11 cellular contexts compared by ENCODE assay signal in genomic region chr15:96322401-96323249, GRCh38. TPM values are rescaled to one million over a fixed set of nuclear protein-coding genes. Genes with fewer than 3 reads are reported as not detected.
DNase-seq lines count a peak whose midpoint lies in the region; ATAC-seq and TF ChIP-seq lines count a peak whose summit lies in the region.
"Had no signal": no experiment of that assay in that cellular context is flagged by ENCODE, and none has a peak within 500 bp of the region (broad histone marks: within the 10 kb centered on the region; RNA-seq: fewer than 3 reads in every experiment).

No MANE protein-coding gene starts in this region.

- CTCF ChIA-PET in activated CD4-positive, alpha-beta memory T cell treated with anti-CD3 and anti-CD28 coated beads for 36 hours (lab: Charles Lee): no interaction called here

- H3K4me3 ChIP-seq in effector memory CD4-positive, alpha-beta T cell (ENCODE audit: insufficient read depth, low read depth, low read length, poor library complexity, severe bottlenecking): no peak overlapping the region

- H3K27me3 ChIP-seq in layer of hippocampus (ENCODE audit: control insufficient read depth, insufficient read depth, low read length): peaks cover 30% of the 10 kb centered on the region
- peaks cover 32% of the 10 kb centered on the region for H3K27me3 ChIP-seq in effector memory CD4-positive, alpha-beta T cell (replicated peaks; ENCODE audit: control insufficient read depth, insufficient read depth, low read length, poor library complexity, severe bottlenecking)

- no peak for ATAC-seq in stimulated activated naive B cell treated with anti-CD40 and anti-IgM and Interleukin-4, amounts not matched to agents 10 μg/mL and 1 μg/mL and 100 μg/mL, for 72 hours (replicated peaks)
- ATAC-seq in HG02642 (IDR thresholded peaks at IDR 0.05; ENCODE audit: poor library complexity, unreplicated experiment): no peak
- ATAC-seq: effector memory CD8-positive, alpha-beta T cell had no signal

- no peaks in the 10 kb centered on the region for H3K9me3 ChIP-seq in effector memory CD4-positive, alpha-beta T cell (ENCODE audit: control insufficient read depth, low read length)

- no peak for DNase-seq in HFFc6
- DNase-seq in stimulated activated naive B cell treated with anti-CD40 and anti-IgM and Interleukin-4, amounts not matched to agents 10 μg/mL and 1 μg/mL and 100 μg/mL, for 72 hours: no peak
- no peak for DNase-seq in stimulated activated CD4-positive, alpha-beta T cell treated with anti-CD3 and anti-CD28 coated beads, Interleukin-4, amount 100 ng/mL, for 24 hours
- no peak for DNase-seq in activated CD4-positive, alpha-beta memory T cell treated with anti-CD3 and anti-CD28 coated beads for 36 hours
- DNase-seq in effector memory CD4-positive, alpha-beta T cell: no peak
- DNase-seq: activated CD4-positive, alpha-beta T cell treated with anti-CD3 and anti-CD28 coated beads for 1 hour; effector memory CD8-positive, alpha-beta T cell; NCI-H2171 treated with DMSO at 0.1 percent for 48 hours had no signal

- peaks cover 6% of the 10 kb centered on the region; the same call in 1 of the 2 replicates for H3K36me3 Mint-ChIP-seq in HFFc6 (ENCODE audit: low read depth)
- H3K36me3 Mint-ChIP-seq in stimulated activated naive B cell treated with anti-CD40 and anti-IgM and Interleukin-4, amounts not matched to agents 10 μg/mL and 1 μg/mL and 100 μg/mL, for 72 hours: peaks cover 0 to 2% of the 10 kb centered on the region in 2 donors
- H3K36me3 Mint-ChIP-seq in activated CD4-positive, alpha-beta memory T cell treated with anti-CD3 and anti-CD28 coated beads for 36 hours: no peaks in the 10 kb centered on the region

- no peak for TF ChIP-seq CTCF in HFFc6 (IDR thresholded peaks at IDR 0.05)

- no peaks in the 10 kb centered on the region for H3K4me1 ChIP-seq in effector memory CD4-positive, alpha-beta T cell (ENCODE audit: control insufficient read depth, insufficient read depth, low read length, poor library complexity, severe bottlenecking)

- peak overlapping the region; percentile 93 for H3K27ac Mint-ChIP-seq in HFFc6
- peak overlapping the region; percentile 81 for H3K27ac Mint-ChIP-seq in stimulated activated naive B cell treated with anti-CD40 and anti-IgM and Interleukin-4, amounts not matched to agents 10 μg/mL and 1 μg/mL and 100 μg/mL, for 72 hours
- no peak overlapping the region for H3K27ac Mint-ChIP-seq in activated CD4-positive, alpha-beta memory T cell treated with anti-CD3 and anti-CD28 coated beads for 36 hours
- H3K27ac Mint-ChIP-seq: effector memory CD8-positive, alpha-beta T cell had no signal

- POLR2A ChIA-PET in activated CD4-positive, alpha-beta memory T cell treated with anti-CD3 and anti-CD28 coated beads for 36 hours (lab: Charles Lee): no interaction called here

- peaks cover 62% of the 10 kb centered on the region for H3K4me1 Mint-ChIP-seq in HFFc6 (ENCODE audit: low read depth)
- peaks cover 5 to 7% of the 10 kb centered on the region in 2 donors for H3K4me1 Mint-ChIP-seq in stimulated activated naive B cell treated with anti-CD40 and anti-IgM and Interleukin-4, amounts not matched to agents 10 μg/mL and 1 μg/mL and 100 μg/mL, for 72 hours
- H3K4me1 Mint-ChIP-seq in activated CD4-positive, alpha-beta memory T cell treated with anti-CD3 and anti-CD28 coated beads for 36 hours (ENCODE audit: low read depth): peaks cover 7% of the 10 kb centered on the region

- H3K36me3 ChIP-seq in effector memory CD4-positive, alpha-beta T cell (ENCODE audit: control insufficient read depth, insufficient read depth, low read length): no peaks in the 10 kb centered on the region

- peak overlapping the region; percentile 78 for H3K4me3 Mint-ChIP-seq in HFFc6
- peak overlapping the region; percentile 44 for H3K4me3 Mint-ChIP-seq in stimulated activated naive B cell treated with anti-CD40 and anti-IgM and Interleukin-4, amounts not matched to agents 10 μg/mL and 1 μg/mL and 100 μg/mL, for 72 hours
- H3K4me3 Mint-ChIP-seq in activated CD4-positive, alpha-beta memory T cell treated with anti-CD3 and anti-CD28 coated beads for 36 hours: no peak overlapping the region
- H3K4me3 Mint-ChIP-seq: effector memory CD8-positive, alpha-beta T cell had no signal

- intact Hi-C loops in activated CD4-positive, alpha-beta memory T cell treated with anti-CD3 and anti-CD28 coated beads for 36 hours (cut with micrococcal nuclease): loop anchor here (10.0 kb wide), 1 partner anchor 912 kb away; no protein-coding TSS in a partner anchor

- peaks cover 4% of the 10 kb centered on the region for H3K27me3 Mint-ChIP-seq in HFFc6 (ENCODE audit: insufficient read depth)
- peaks cover 56 to 83% of the 10 kb centered on the region in 2 donors for H3K27me3 Mint-ChIP-seq in stimulated activated naive B cell treated with anti-CD40 and anti-IgM and Interleukin-4, amounts not matched to agents 10 μg/mL and 1 μg/mL and 100 μg/mL, for 72 hours
- H3K27me3 Mint-ChIP-seq in activated CD4-positive, alpha-beta memory T cell treated with anti-CD3 and anti-CD28 coated beads for 36 hours: peaks cover 56% of the 10 kb centered on the region

- H3K9me3 Mint-ChIP-seq in HFFc6: no peaks in the 10 kb centered on the region
- no peaks in the 10 kb centered on the region for H3K9me3 Mint-ChIP-seq in stimulated activated naive B cell treated with anti-CD40 and anti-IgM and Interleukin-4, amounts not matched to agents 10 μg/mL and 1 μg/mL and 100 μg/mL, for 72 hours
- no peaks in the 10 kb centered on the region for H3K9me3 Mint-ChIP-seq in activated CD4-positive, alpha-beta memory T cell treated with anti-CD3 and anti-CD28 coated beads for 36 hours
- H3K9me3 Mint-ChIP-seq: effector memory CD8-positive, alpha-beta T cell had no signal

- H3K27ac ChIP-seq in cingulate gyrus (ENCODE audit: low read depth, low read length): peak overlapping the region; percentile 60
- peak overlapping the region; percentile 73 for H3K27ac ChIP-seq in layer of hippocampus (ENCODE audit: low read depth, low read length)
- no peak overlapping the region for H3K27ac ChIP-seq in effector memory CD4-positive, alpha-beta T cell (ENCODE audit: insufficient read depth, low read length, poor library complexity, severe bottlenecking)

RNA-seq across cellular contexts. Expression of gene NR2F2, which starts 7.9 kb away (rescaled TPM):
- 100 to 1,000 TPM; 120 to 168 (median 142) TPM for total RNA-seq in HFFc6 (2021; fragmentation: NEBNext Ultra II Directional; extraction: Animal tissue kit (Norgen Biotek cat#: 25700))
- not detected for total RNA-seq in activated CD4-positive, alpha-beta memory T cell treated with anti-CD3 and anti-CD28 coated beads for 36 hours

Comparison
In these comparisons a context has a peak if more than half of its experiments do, and no peak if none do; other contexts are left out.
1. RNA of gene NR2F2, which starts 7.9 kb away (total RNA-seq): 120 to 168 TPM in HFFc6; not detected in activated CD4-positive, alpha-beta memory T cell treated with anti-CD3 and anti-CD28 coated beads for 36 hours; every median in the first group is over 100 times any median in the second.